ENCODE assay signal across 3 cellular contexts in the genomic region with DNA sequence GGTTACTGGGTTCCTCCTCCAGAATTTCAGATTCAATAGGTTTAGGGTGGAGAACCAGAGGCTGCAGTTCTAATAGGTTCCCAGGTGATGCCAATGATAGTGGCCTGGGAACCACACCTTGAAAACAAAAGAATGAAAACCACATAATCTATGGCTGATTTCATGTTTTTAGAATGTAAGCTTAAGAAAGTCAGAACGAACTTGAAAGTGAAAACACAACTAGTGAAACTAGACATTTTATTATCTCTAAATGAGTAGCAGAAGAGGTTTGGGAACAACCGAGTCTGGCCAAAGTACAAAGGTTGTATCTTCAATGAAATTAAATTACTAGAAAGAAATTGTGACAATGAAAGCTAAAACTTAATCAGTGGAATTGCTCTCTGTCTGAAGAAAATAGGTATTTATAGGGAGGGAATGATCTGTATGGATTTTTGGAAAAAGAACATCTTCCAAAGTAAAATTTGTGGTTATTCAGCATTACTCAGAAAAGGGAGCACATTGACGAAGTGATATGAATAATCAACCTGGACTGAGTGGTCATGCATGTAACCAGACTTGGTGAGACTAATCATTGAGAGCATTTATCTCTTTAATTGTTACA.
TF ChIP-seq lines count a peak whose summit lies in the region.

No MANE protein-coding gene starts in this region.

TF ChIP-seq in liver, 16 proteins besides CTCF, POLR2A, EP300 and RAD21:
- TF ChIP-seq HNF4G (IDR thresholded peaks at IDR 0.05) (peak; percentile 46), GABPA (IDR thresholded peaks at IDR 0.05 in 1 of 2, conservative IDR thresholded peaks at IDR 0.05 in 1 of 2) (no peak), YY1 (IDR thresholded peaks at IDR 0.05) (no peak), HNF4A (conservative IDR thresholded peaks at IDR 0.05) (peak; percentile 76 to 80), TAF1 (conservative IDR thresholded peaks at IDR 0.05) (no peak), EGR1 (IDR thresholded peaks at IDR 0.05; ENCODE audit: low read depth in 2 of 2) (no peak), SP1 (IDR thresholded peaks at IDR 0.05) (peak; percentile 25), JUND (IDR thresholded peaks at IDR 0.05) (no peak), RXRA (IDR thresholded peaks at IDR 0.05) (no peak), NR2F2 (IDR thresholded peaks at IDR 0.05) (no peak), FOXA2 (IDR thresholded peaks at IDR 0.05) (no peak)
- TF ChIP-seq, protein P1, sequence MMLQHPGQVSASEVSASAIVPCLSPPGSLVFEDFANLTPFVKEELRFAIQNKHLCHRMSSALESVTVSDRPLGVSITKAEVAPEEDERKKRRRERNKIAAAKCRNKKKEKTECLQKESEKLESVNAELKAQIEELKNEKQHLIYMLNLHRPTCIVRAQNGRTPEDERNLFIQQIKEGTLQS (IDR thresholded peaks at IDR 0.05): no peak
- TF ChIP-seq, protein P2, sequence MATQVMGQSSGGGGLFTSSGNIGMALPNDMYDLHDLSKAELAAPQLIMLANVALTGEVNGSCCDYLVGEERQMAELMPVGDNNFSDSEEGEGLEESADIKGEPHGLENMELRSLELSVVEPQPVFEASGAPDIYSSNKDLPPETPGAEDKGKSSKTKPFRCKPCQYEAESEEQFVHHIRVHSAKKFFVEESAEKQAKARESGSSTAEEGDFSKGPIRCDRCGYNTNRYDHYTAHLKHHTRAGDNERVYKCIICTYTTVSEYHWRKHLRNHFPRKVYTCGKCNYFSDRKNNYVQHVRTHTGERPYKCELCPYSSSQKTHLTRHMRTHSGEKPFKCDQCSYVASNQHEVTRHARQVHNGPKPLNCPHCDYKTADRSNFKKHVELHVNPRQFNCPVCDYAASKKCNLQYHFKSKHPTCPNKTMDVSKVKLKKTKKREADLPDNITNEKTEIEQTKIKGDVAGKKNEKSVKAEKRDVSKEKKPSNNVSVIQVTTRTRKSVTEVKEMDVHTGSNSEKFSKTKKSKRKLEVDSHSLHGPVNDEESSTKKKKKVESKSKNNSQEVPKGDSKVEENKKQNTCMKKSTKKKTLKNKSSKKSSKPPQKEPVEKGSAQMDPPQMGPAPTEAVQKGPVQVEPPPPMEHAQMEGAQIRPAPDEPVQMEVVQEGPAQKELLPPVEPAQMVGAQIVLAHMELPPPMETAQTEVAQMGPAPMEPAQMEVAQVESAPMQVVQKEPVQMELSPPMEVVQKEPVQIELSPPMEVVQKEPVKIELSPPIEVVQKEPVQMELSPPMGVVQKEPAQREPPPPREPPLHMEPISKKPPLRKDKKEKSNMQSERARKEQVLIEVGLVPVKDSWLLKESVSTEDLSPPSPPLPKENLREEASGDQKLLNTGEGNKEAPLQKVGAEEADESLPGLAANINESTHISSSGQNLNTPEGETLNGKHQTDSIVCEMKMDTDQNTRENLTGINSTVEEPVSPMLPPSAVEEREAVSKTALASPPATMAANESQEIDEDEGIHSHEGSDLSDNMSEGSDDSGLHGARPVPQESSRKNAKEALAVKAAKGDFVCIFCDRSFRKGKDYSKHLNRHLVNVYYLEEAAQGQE (IDR thresholded peaks at IDR 0.05): no peak
- TF ChIP-seq, protein P3, sequence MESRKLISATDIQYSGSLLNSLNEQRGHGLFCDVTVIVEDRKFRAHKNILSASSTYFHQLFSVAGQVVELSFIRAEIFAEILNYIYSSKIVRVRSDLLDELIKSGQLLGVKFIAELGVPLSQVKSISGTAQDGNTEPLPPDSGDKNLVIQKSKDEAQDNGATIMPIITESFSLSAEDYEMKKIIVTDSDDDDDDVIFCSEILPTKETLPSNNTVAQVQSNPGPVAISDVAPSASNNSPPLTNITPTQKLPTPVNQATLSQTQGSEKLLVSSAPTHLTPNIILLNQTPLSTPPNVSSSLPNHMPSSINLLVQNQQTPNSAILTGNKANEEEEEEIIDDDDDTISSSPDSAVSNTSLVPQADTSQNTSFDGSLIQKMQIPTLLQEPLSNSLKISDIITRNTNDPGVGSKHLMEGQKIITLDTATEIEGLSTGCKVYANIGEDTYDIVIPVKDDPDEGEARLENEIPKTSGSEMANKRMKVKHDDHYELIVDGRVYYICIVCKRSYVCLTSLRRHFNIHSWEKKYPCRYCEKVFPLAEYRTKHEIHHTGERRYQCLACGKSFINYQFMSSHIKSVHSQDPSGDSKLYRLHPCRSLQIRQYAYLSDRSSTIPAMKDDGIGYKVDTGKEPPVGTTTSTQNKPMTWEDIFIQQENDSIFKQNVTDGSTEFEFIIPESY (IDR thresholded peaks at IDR 0.05): no peak

TF ChIP-seq in HepG2, 621 proteins besides CTCF, POLR2A, EP300 and RAD21 (continues in another document):
- TF ChIP-seq BRD4 (CRISPR knock-in tag; IDR thresholded peaks at IDR 0.05): no peak
- no peak for TF ChIP-seq NBN (conservative IDR thresholded peaks at IDR 0.05)
- TF ChIP-seq, protein P4, sequence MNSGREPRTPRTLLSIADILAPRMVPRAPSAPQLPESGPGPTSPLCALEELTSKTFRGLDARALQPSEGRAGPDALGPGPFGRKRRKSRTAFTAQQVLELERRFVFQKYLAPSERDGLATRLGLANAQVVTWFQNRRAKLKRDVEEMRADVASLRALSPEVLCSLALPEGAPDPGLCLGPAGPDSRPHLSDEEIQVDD (CRISPR knock-in tag; IDR thresholded peaks at IDR 0.05; ENCODE audit: borderline replicate concordance): no peak
- no peak for TF ChIP-seq ZNF234 (CRISPR knock-in tag; conservative IDR thresholded peaks at IDR 0.05)
- TF ChIP-seq, protein P5, sequence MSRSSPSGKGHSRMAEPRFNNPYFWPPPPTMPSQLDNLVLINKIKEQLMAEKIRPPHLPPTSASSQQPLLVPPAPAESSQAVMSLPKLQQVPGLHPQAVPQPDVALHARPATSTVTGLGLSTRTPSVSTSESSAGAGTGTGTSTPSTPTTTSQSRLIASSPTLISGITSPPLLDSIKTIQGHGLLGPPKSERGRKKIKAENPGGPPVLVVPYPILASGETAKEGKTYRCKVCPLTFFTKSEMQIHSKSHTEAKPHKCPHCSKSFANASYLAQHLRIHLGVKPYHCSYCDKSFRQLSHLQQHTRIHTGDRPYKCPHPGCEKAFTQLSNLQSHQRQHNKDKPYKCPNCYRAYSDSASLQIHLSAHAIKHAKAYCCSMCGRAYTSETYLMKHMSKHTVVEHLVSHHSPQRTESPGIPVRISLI (CRISPR knock-in tag; IDR thresholded peaks at IDR 0.05; ENCODE audit: borderline replicate concordance): no peak
- TF ChIP-seq, protein P6, sequence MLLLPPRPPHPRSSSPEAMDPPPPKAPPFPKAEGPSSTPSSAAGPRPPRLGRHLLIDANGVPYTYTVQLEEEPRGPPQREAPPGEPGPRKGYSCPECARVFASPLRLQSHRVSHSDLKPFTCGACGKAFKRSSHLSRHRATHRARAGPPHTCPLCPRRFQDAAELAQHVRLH (CRISPR knock-in tag; IDR thresholded peaks at IDR 0.05; ENCODE audit: borderline replicate concordance, low read depth): no peak
- TF ChIP-seq KLF15 (CRISPR knock-in tag; IDR thresholded peaks at IDR 0.05; ENCODE audit: borderline replicate concordance): no peak
- no peak for TF ChIP-seq FOXA1 (IDR thresholded peaks at IDR 0.05)
- TF ChIP-seq FOXA1 (CRISPR knock-in tag; IDR thresholded peaks at IDR 0.05): no peak
- no peak for TF ChIP-seq SMYD3 (CRISPR knock-in tag; IDR thresholded peaks at IDR 0.05)
- TF ChIP-seq, protein P7, sequence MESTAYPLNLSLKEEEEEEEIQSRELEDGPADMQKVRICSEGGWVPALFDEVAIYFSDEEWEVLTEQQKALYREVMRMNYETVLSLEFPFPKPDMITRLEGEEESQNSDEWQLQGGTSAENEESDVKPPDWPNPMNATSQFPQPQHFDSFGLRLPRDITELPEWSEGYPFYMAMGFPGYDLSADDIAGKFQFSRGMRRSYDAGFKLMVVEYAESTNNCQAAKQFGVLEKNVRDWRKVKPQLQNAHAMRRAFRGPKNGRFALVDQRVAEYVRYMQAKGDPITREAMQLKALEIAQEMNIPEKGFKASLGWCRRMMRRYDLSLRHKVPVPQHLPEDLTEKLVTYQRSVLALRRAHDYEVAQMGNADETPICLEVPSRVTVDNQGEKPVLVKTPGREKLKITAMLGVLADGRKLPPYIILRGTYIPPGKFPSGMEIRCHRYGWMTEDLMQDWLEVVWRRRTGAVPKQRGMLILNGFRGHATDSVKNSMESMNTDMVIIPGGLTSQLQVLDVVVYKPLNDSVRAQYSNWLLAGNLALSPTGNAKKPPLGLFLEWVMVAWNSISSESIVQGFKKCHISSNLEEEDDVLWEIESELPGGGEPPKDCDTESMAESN (CRISPR knock-in tag; conservative IDR thresholded peaks at IDR 0.05): no peak

TF ChIP-seq in HEK293, 187 proteins besides CTCF, POLR2A, EP300 and RAD21:
- TF ChIP-seq PRDM1 (tag by site-specific recombination; IDR thresholded peaks at IDR 0.05) (peak; percentile 70), ZNF777 (tag by site-specific recombination; IDR thresholded peaks at IDR 0.05; ENCODE audit: borderline replicate concordance) (no peak)
